In the genomic region with DNA sequence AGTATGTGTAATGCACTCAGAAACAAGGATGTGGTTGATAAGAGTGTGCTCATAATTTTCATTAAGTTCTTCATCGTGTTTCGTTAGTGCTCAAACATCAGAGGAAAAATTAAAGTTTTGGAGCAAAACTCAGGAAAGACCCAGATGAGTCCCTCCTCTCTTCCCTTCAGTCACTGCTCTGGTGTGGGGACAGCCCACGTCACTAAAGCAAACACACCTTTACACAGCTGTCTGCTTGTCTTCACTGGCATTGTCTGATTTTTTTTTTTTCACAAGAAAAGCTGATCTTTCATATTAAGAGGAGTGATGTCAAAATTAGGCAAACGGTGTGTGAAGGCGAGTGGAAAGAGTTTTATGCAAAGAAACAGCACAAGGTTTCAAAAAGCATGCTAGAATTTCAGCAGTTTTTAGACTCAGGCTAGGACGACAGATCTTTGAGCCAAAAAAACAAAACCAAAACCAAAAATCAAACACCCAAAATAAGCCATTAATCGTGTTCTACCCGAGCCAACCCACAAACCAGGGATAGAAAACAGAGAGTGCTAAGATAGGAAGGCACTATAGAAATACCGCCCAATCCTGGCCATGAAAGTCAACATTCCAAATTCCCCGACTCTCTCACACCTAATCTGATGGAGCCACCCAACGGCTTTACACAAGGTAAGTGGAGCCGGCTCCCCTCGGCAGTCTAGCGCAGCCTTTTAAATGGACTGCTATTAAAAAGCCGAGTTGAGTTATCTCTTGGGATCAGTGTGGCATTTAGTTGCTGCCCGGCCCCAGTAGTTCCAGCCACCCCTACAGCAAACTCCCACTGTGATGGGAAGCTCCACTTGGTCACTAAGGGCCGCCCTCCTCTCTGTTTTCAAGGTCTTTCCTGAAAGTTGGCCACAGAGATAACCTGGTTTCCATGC, we compare ENCODE assay signal across 12 cellular contexts. TPM values are rescaled to one million over a fixed set of nuclear protein-coding genes. Genes with fewer than 3 reads are reported as not detected.
DNase-seq lines count a peak whose midpoint lies in the region; ATAC-seq, FAIRE-seq and TF ChIP-seq lines count a peak whose summit lies in the region.
"Had no signal": no experiment of that assay in that cellular context is flagged by ENCODE, and none has a peak within 500 bp of the region (broad histone marks: within the 10 kb centered on the region; RNA-seq: fewer than 3 reads in every experiment).

No MANE protein-coding gene starts in this region.

- peak overlapping the region in 2 of 3 donors; percentile 38 to 67 for H3K27ac Mint-ChIP-seq in CD4-positive, CD25-positive, alpha-beta regulatory T cell
- no peak overlapping the region for H3K27ac Mint-ChIP-seq in activated B cell treated with CpG ODN at 0.5 μM for 24 hours

- peaks cover 2 to 9% (median 6%) of the 10 kb centered on the region in 4 donors for H3K4me1 Mint-ChIP-seq in CD4-positive, CD25-positive, alpha-beta regulatory T cell
- no peaks in the 10 kb centered on the region for H3K4me1 Mint-ChIP-seq in activated B cell treated with CpG ODN at 0.5 μM for 24 hours

- ATAC-seq in CD4-positive, CD25-positive, alpha-beta regulatory T cell (ENCODE audit: low read depth in 2 of 2): peak in 1 of 2 donors; percentile 18
- ATAC-seq in GM19324 (IDR thresholded peaks at IDR 0.05; ENCODE audit: low FRiP score, unreplicated experiment) (peak; percentile 59), activated B cell treated with CpG ODN at 0.5 μM for 24 hours (ENCODE audit: low read depth) (no peak), left cardiac atrium (no peak)

- H3K9me3 ChIP-seq in CD4-positive, CD25-positive, alpha-beta regulatory T cell (ENCODE audit: control insufficient read depth in 2 of 2, low read length in 2 of 2): no peaks in the 10 kb centered on the region
- no peaks in the 10 kb centered on the region for H3K9me3 ChIP-seq in kidney (ENCODE audit: control insufficient read depth in 1 of 2, low read length in 2 of 2)
- H3K9me3 ChIP-seq: SJSA1 had no signal

- POLR2A ChIA-PET in activated B cell treated with CpG ODN at 0.5 μM for 24 hours (lab: Charles Lee): no interaction called here

- DNase-seq in CD4-positive, CD25-positive, alpha-beta regulatory T cell: no peak
- no peak for DNase-seq in activated B cell treated with CpG ODN at 0.5 μM for 24 hours
- DNase-seq in kidney: no peak
- no peak for DNase-seq in left cardiac atrium
- DNase-seq in C1 segment of cervical spinal cord (lab: John Stamatoyannopoulos, UW): no peak
- no peak for DNase-seq in AG20443 (ENCODE audit: low spot score)
- DNase-seq in GM20000 (ENCODE audit: low spot score): no peak
- DNase-seq: EL, NCI-H2171 treated with DMSO at 0.1 percent for 48 hours had no signal

- H3K9ac ChIP-seq in kidney (ENCODE audit: low read length in 2 of 2): no peak overlapping the region

- H3K27me3 Mint-ChIP-seq in CD4-positive, CD25-positive, alpha-beta regulatory T cell: peaks cover 36% of the 10 kb centered on the region
- peaks cover 16% of the 10 kb centered on the region for H3K27me3 Mint-ChIP-seq in activated B cell treated with CpG ODN at 0.5 μM for 24 hours

- no peak overlapping the region for H3K27ac ChIP-seq in CD4-positive, CD25-positive, alpha-beta regulatory T cell (ENCODE audit: insufficient read depth, low read length, poor library complexity, severe bottlenecking)
- no peak overlapping the region for H3K27ac ChIP-seq in kidney (ENCODE audit: low read depth in 2 of 2, low read length in 2 of 2)
- H3K27ac ChIP-seq: SJSA1 had no signal

- H3K36me3 ChIP-seq in CD4-positive, CD25-positive, alpha-beta regulatory T cell (ENCODE audit: control insufficient read depth, insufficient read depth, low read length): no peaks in the 10 kb centered on the region
- H3K36me3 ChIP-seq in kidney (ENCODE audit: control insufficient read depth in 1 of 2, insufficient read depth in 2 of 2, low read length in 2 of 2): no peaks in the 10 kb centered on the region
- H3K36me3 ChIP-seq: SJSA1 had no signal

- H3K27me3 ChIP-seq in CD4-positive, CD25-positive, alpha-beta regulatory T cell (ENCODE audit: control insufficient read depth, insufficient read depth, low read length): peaks cover 6% of the 10 kb centered on the region

- TF ChIP-seq CTCF in activated B cell treated with CpG ODN at 0.5 μM for 24 hours (IDR thresholded peaks at IDR 0.05) (no peak), kidney (IDR thresholded peaks at IDR 0.05; ENCODE audit: borderline replicate concordance, extremely low read depth, insufficient read depth) (no peak), GM20000 (IDR thresholded peaks at IDR 0.05; ENCODE audit: extremely low read depth, missing control alignments) (no peak)

- H3K4me3 Mint-ChIP-seq in CD4-positive, CD25-positive, alpha-beta regulatory T cell: peak overlapping the region; percentile 67 to 93 (median 72)
- H3K4me3 Mint-ChIP-seq in activated B cell treated with CpG ODN at 0.5 μM for 24 hours: peak overlapping the region; percentile 21

- H3K36me3 Mint-ChIP-seq in CD4-positive, CD25-positive, alpha-beta regulatory T cell: no peaks in the 10 kb centered on the region
- H3K36me3 Mint-ChIP-seq in activated B cell treated with CpG ODN at 0.5 μM for 24 hours (ENCODE audit: low read depth): no peaks in the 10 kb centered on the region

- CTCF ChIA-PET in activated B cell treated with CpG ODN at 0.5 μM for 24 hours (lab: Charles Lee): no interaction called here

- H3K4me3 ChIP-seq in CD4-positive, CD25-positive, alpha-beta regulatory T cell (ENCODE audit: low read depth, low read length): peak overlapping the region; percentile 89
- peak overlapping the region; percentile 17 to 23 for H3K4me3 ChIP-seq in kidney (ENCODE audit: low read length in 2 of 2)
- H3K4me3 ChIP-seq: SJSA1 had no signal

- no peak for FAIRE-seq in kidney (lab: Jason Lieb, UNC)
- FAIRE-seq: HTR-8/SVneo had no signal

- peaks cover 4% of the 10 kb centered on the region for H3K4me1 ChIP-seq in CD4-positive, CD25-positive, alpha-beta regulatory T cell (ENCODE audit: control insufficient read depth, insufficient read depth, low read length, poor library complexity, severe bottlenecking)
- H3K4me1 ChIP-seq in kidney (ENCODE audit: control insufficient read depth in 1 of 2, insufficient read depth in 1 of 2, low read depth in 1 of 2, low read length in 2 of 2): no peaks in the 10 kb centered on the region
- H3K4me1 ChIP-seq: SJSA1 had no signal

- intact Hi-C loops in activated B cell treated with CpG ODN at 0.5 μM for 24 hours (cut with micrococcal nuclease) (no loop called here), kidney (cut with DNase I) (no loop called here), left cardiac atrium (cut with DNase I) (no loop called here)

- no peaks in the 10 kb centered on the region for H3K9me3 Mint-ChIP-seq in CD4-positive, CD25-positive, alpha-beta regulatory T cell
- no peaks in the 10 kb centered on the region for H3K9me3 Mint-ChIP-seq in activated B cell treated with CpG ODN at 0.5 μM for 24 hours

RNA-seq across cellular contexts. Expression of a gene that starts 27.9 kb away (rescaled TPM):
- total RNA-seq in CD4-positive, CD25-positive, alpha-beta regulatory T cell: 182 TPM
- 10 to 100 TPM; 32.9 to 49.7 (median 42.5) TPM for polyA plus RNA-seq in CD4-positive, CD25-positive, alpha-beta regulatory T cell
- total RNA-seq in activated B cell treated with CpG ODN at 0.5 μM for 24 hours (0.34 and 0.53 TPM in 2 replicates), kidney (23.5 TPM), left cardiac atrium (1 to 10 TPM; 1.9 to 2.1 TPM)
- polyA plus RNA-seq in kidney (ENCODE audit: insufficient read depth, low read depth, low replicate concordance): 45.9 TPM
- total RNA-seq: SJSA1 had no signal
